ENCODE assay signal across 1 cellular context in genomic region chr12:110850762-110851161, GRCh38.
TF ChIP-seq lines count a peak whose summit lies in the region.

No MANE protein-coding gene starts in this region.

TF ChIP-seq in SK-N-SH, 30 proteins besides CTCF, POLR2A, EP300 and RAD21 (continued from another document):
- no peak for TF ChIP-seq ZBTB33 (IDR thresholded peaks at IDR 0.05; ENCODE audit: borderline replicate concordance, low read depth)
- TF ChIP-seq EZH2phosphoT487 (IDR thresholded peaks at IDR 0.05; ENCODE audit: borderline replicate concordance, low read depth), result no peak
- TF ChIP-seq RXRA (IDR thresholded peaks at IDR 0.05; ENCODE audit: borderline replicate concordance, low read depth), result no peak
- TF ChIP-seq SMC3 (IDR thresholded peaks at IDR 0.05; ENCODE audit: low read depth, low read length), result no peak
